ENCODE assay signal across 16 cellular contexts in the genomic region with DNA sequence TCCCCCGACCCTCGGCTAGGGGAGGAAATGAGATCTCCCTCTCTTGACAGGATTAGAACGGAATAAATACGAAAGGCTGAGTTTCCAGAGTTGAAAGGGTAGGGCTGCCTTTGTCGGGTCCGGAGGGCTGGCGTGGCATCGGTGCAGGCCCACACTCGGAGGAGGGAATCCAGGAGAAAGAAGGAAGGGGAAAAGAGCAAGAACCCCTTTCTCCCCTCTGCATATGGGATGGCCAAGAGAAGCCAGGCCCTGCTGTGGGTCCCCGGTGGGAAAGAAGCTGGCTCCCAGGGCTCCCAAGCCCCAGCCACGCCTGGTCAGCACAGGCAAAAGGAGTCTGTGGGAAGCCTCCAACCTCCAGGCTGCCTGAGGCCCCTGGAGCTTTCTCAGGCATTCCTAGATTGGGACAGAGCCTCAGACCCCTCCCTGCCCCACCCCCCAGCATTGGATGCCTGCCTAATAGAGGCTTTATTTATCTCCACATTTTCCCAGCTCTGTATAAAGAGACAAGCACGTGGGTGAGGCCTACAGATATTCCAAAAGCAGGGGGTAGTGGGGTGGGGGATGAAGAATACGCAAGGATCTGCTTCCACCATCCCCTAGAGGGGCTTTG. TPM values are rescaled to one million over a fixed set of nuclear protein-coding genes. Genes with fewer than 3 reads are reported as not detected.
A peak's percentile ranks its signal among the peaks of the same experiment; 100 is the strongest.
DNase-seq lines count a peak whose midpoint lies in the region; ATAC-seq, FAIRE-seq and TF ChIP-seq lines count a peak whose summit lies in the region.
"Had no signal": no experiment of that assay in that cellular context is flagged by ENCODE, and none has a peak within 500 bp of the region (broad histone marks: within the 10 kb centered on the region; RNA-seq: fewer than 3 reads in every experiment).

No MANE protein-coding gene starts in this region.

- no peak overlapping the region for H3K4me3 Mint-ChIP-seq in Caco-2 (ENCODE audit: unreplicated experiment)
- no peak overlapping the region for H3K4me3 Mint-ChIP-seq in CD8-positive, alpha-beta memory T cell
- H3K4me3 Mint-ChIP-seq: activated naive CD4-positive, alpha-beta T cell treated with anti-CD3 and anti-CD28 coated beads, Interleukin-2, amount 10 ng/mL, durations not matched to agents 7 days and 5 days had no signal

- no peaks in the 10 kb centered on the region for H3K9me3 Mint-ChIP-seq in Caco-2 (ENCODE audit: unreplicated experiment)
- no peaks in the 10 kb centered on the region for H3K9me3 Mint-ChIP-seq in CD8-positive, alpha-beta memory T cell
- H3K9me3 Mint-ChIP-seq: activated naive CD4-positive, alpha-beta T cell treated with anti-CD3 and anti-CD28 coated beads, Interleukin-2, amount 10 ng/mL, durations not matched to agents 7 days and 5 days had no signal

- H3K27ac ChIP-seq in colonic mucosa (no peak overlapping the region), kidney (ENCODE audit: low read depth in 2 of 2, low read length in 2 of 2) (peak overlapping the region; percentile 23 to 33), skeletal muscle tissue (ENCODE audit: low read depth, low read length) (peak overlapping the region; percentile 75)
- no peak overlapping the region for H3K27ac ChIP-seq in CD8-positive, alpha-beta memory T cell (ENCODE audit: low read depth, low read length)
- H3K27ac ChIP-seq: epithelial cell of prostate had no signal

- no peaks in the 10 kb centered on the region for H3K27me3 Mint-ChIP-seq in Caco-2 (ENCODE audit: insufficient read depth, unreplicated experiment)
- no peaks in the 10 kb centered on the region for H3K27me3 Mint-ChIP-seq in CD8-positive, alpha-beta memory T cell
- H3K27me3 Mint-ChIP-seq: activated naive CD4-positive, alpha-beta T cell treated with anti-CD3 and anti-CD28 coated beads, Interleukin-2, amount 10 ng/mL, durations not matched to agents 7 days and 5 days had no signal

- ATAC-seq in HG02678 (IDR thresholded peaks at IDR 0.05; ENCODE audit: unreplicated experiment): no peak

- H3K4me1 ChIP-seq in Caco-2 (peaks cover 19% of the 10 kb centered on the region), colonic mucosa (peaks cover 5% of the 10 kb centered on the region), kidney (ENCODE audit: control insufficient read depth in 1 of 2, insufficient read depth in 1 of 2, low read depth in 1 of 2, low read length in 2 of 2) (peaks cover 31 to 43% of the 10 kb centered on the region in 2 donors), skeletal muscle tissue (ENCODE audit: control insufficient read depth in 3 of 3, insufficient read depth in 3 of 3, low read length in 3 of 3) (peaks cover 70 to 85% (median 84%) of the 10 kb centered on the region in 3 donors)
- no peaks in the 10 kb centered on the region for H3K4me1 ChIP-seq in CD8-positive, alpha-beta memory T cell (ENCODE audit: insufficient read depth, low read length)

- no TSS peak for BruUV-seq in Caco-2 (replicated peaks; lab: Mats Ljungman, UMichigan)

- POLR2A ChIA-PET in Caco-2 (lab: Charles Lee): interaction anchor here (0.6 kb wide), 1 partner anchor 77 kb away, joined by 5 read pairs; no protein-coding TSS in a partner anchor
- POLR2A ChIA-PET in CD8-positive, alpha-beta memory T cell (lab: Charles Lee): no interaction called here

- peak overlapping the region; percentile 48 for H3K27ac Mint-ChIP-seq in Caco-2 (ENCODE audit: unreplicated experiment)
- H3K27ac Mint-ChIP-seq in CD8-positive, alpha-beta memory T cell: peak overlapping the region in 4 of 8 donors; percentile 21 to 76 (median 34)
- H3K27ac Mint-ChIP-seq: activated naive CD4-positive, alpha-beta T cell treated with anti-CD3 and anti-CD28 coated beads, Interleukin-2, amount 10 ng/mL, durations not matched to agents 7 days and 5 days had no signal

- TF ChIP-seq CTCF in Caco-2 (IDR thresholded peaks at IDR 0.05; ENCODE audit: insufficient read depth in 1 of 2, low read depth in 1 of 2, low read length in 1 of 2, severe bottlenecking in 1 of 2, unreplicated experiment in 1 of 2): no peak
- TF ChIP-seq CTCF in colonic mucosa (IDR thresholded peaks at IDR 0.05): no peak
- TF ChIP-seq CTCF in kidney (IDR thresholded peaks at IDR 0.05; ENCODE audit: borderline replicate concordance, extremely low read depth, insufficient read depth): no peak

- H3K27me3 ChIP-seq in Caco-2 (replicated peaks; ENCODE audit: control insufficient read depth, insufficient read depth, low read length) (no peaks in the 10 kb centered on the region), colonic mucosa (no peaks in the 10 kb centered on the region), skeletal muscle tissue (ENCODE audit: control insufficient read depth in 3 of 3, insufficient read depth in 3 of 3, low read length in 3 of 3) (no peaks in the 10 kb centered on the region)
- H3K27me3 ChIP-seq in CD8-positive, alpha-beta memory T cell (ENCODE audit: insufficient read depth, low read length, poor library complexity, severe bottlenecking): no peaks in the 10 kb centered on the region

- H3K9ac ChIP-seq in colonic mucosa (ENCODE audit: low read depth in 2 of 2, low read length in 2 of 2): no peak overlapping the region
- H3K9ac ChIP-seq in kidney (ENCODE audit: low read length in 2 of 2): no peak overlapping the region
- H3K9ac ChIP-seq in skeletal muscle tissue (ENCODE audit: low read depth in 1 of 3, low read length in 3 of 3): peak overlapping the region; percentile 62 to 74 (median 70)

- H3K36me3 ChIP-seq in Caco-2 (ENCODE audit: control insufficient read depth, insufficient read depth, low read length) (peaks cover 1% of the 10 kb centered on the region; the same call in 1 of the 2 replicates), colonic mucosa (no peaks in the 10 kb centered on the region), kidney (ENCODE audit: control insufficient read depth in 1 of 2, insufficient read depth in 2 of 2, low read length in 2 of 2) (no peaks in the 10 kb centered on the region), skeletal muscle tissue (ENCODE audit: control insufficient read depth in 3 of 3, insufficient read depth in 3 of 3, low read length in 3 of 3) (peaks cover 0 to 5% (median 3%) of the 10 kb centered on the region in 3 donors)
- no peaks in the 10 kb centered on the region for H3K36me3 ChIP-seq in CD8-positive, alpha-beta memory T cell (ENCODE audit: insufficient read depth, low read length)

- peaks cover 17% of the 10 kb centered on the region for H3K4me1 Mint-ChIP-seq in Caco-2 (ENCODE audit: low read depth, unreplicated experiment)
- peaks cover 18 to 23% (median 19%) of the 10 kb centered on the region in 3 donors for H3K4me1 Mint-ChIP-seq in CD8-positive, alpha-beta memory T cell
- H3K4me1 Mint-ChIP-seq: activated naive CD4-positive, alpha-beta T cell treated with anti-CD3 and anti-CD28 coated beads, Interleukin-2, amount 10 ng/mL, durations not matched to agents 7 days and 5 days had no signal

- no peak for FAIRE-seq in kidney (lab: Jason Lieb, UNC)
- FAIRE-seq: H1 had no signal

- H3K4me3 ChIP-seq in Caco-2 (ENCODE audit: low read depth, low read length) (no peak overlapping the region), colonic mucosa (no peak overlapping the region), kidney (ENCODE audit: low read length in 2 of 2) (no peak overlapping the region), skeletal muscle tissue (ENCODE audit: low read length in 3 of 3) (peak overlapping the region in 1 of 3 donors; percentile 22)
- H3K4me3 ChIP-seq in CD8-positive, alpha-beta memory T cell (ENCODE audit: low read length): no peak overlapping the region

- no peak for DNase-seq in Caco-2
- DNase-seq in colonic mucosa: peak; percentile 44
- DNase-seq in kidney: no peak
- no peak for DNase-seq in NCI-H526 (lab: John Stamatoyannopoulos, UW)
- no peak for DNase-seq in activated CD4-positive, alpha-beta T cell treated with anti-CD3 and anti-CD28 coated beads for 1 hour
- DNase-seq in CD8-positive, alpha-beta memory T cell: no peak
- DNase-seq: activated CD4-positive, alpha-beta T cell treated with anti-CD3 and anti-CD28 coated beads for 48 hours; activated naive CD4-positive, alpha-beta T cell treated with anti-CD3 and anti-CD28 coated beads, Interleukin-2, amount 10 ng/mL, durations not matched to agents 7 days and 5 days; GDM1; NCI-H510A; stimulated activated CD4-positive, alpha-beta T cell treated with anti-CD3 and anti-CD28 coated beads, Interleukin-15, amount 100 ng/mL, for 24 hours; stimulated activated naive CD4-positive, alpha-beta T cell had no signal

- CTCF ChIA-PET in Caco-2 (lab: Charles Lee): no interaction called here
- CTCF ChIA-PET in CD8-positive, alpha-beta memory T cell (lab: Charles Lee): interaction anchor here (1.3 kb wide), 1 partner anchor 22 kb away, joined by 3 read pairs; no protein-coding TSS in a partner anchor

- peaks cover 62% of the 10 kb centered on the region for H3K36me3 Mint-ChIP-seq in Caco-2 (ENCODE audit: insufficient read depth, unreplicated experiment)
- H3K36me3 Mint-ChIP-seq in CD8-positive, alpha-beta memory T cell: peaks cover 0 to 30% (median 3%) of the 10 kb centered on the region in 3 donors

- no peaks in the 10 kb centered on the region for H3K9me3 ChIP-seq in Caco-2
- no peaks in the 10 kb centered on the region for H3K9me3 ChIP-seq in colonic mucosa
- H3K9me3 ChIP-seq in kidney (ENCODE audit: control insufficient read depth in 1 of 2, low read length in 2 of 2): no peaks in the 10 kb centered on the region
- H3K9me3 ChIP-seq in skeletal muscle tissue (ENCODE audit: control insufficient read depth in 3 of 3, low read length in 3 of 3): no peaks in the 10 kb centered on the region
- H3K9me3 ChIP-seq in CD8-positive, alpha-beta memory T cell (ENCODE audit: low read length): no peaks in the 10 kb centered on the region

- intact Hi-C loops in Caco-2 (cut with micrococcal nuclease; ENCODE audit: unreplicated experiment): no loop called here
- intact Hi-C loops in colonic mucosa (cut with DNase I): no loop called here
- intact Hi-C loops in kidney (cut with DNase I): no loop called here

RNA-seq across cellular contexts. Expression of a gene that starts 56.3 kb away (rescaled TPM):
- total RNA-seq in Caco-2 (2022): 284 and 311 TPM in 2 replicates
- total RNA-seq in colonic mucosa: 100 to 1,000 TPM; 146 to 211 TPM
- total RNA-seq in kidney: 250 TPM
- 120 TPM for polyA plus RNA-seq in kidney (ENCODE audit: insufficient read depth, low read depth, low replicate concordance)
- total RNA-seq in skeletal muscle tissue: 79.3 TPM
- 100 to 1,000 TPM; 174 to 184 TPM for total RNA-seq in CD8-positive, alpha-beta memory T cell
- polyA plus RNA-seq in CD8-positive, alpha-beta memory T cell: 40.3 TPM

Comparison
In these comparisons a context has a peak if more than half of its experiments do, and no peak if none do; other contexts are left out.
1. H3K27ac ChIP-seq: peak in kidney (2 of 2) and skeletal muscle tissue (single experiment); none in colonic mucosa (single experiment) and CD8-positive, alpha-beta memory T cell (single experiment).
2. H3K9ac ChIP-seq: peak in skeletal muscle tissue (3 of 3); none in colonic mucosa (0 of 2) and kidney (0 of 2).